22 cellular contexts compared by ENCODE assay signal in genomic region chr2:16125614-16126125, GRCh38.
"Had no signal": no experiment of that assay in that cellular context is flagged by ENCODE, and none has a peak within 500 bp of the region (broad histone marks: within the 10 kb centered on the region; RNA-seq: fewer than 3 reads in every experiment).

No MANE protein-coding gene starts in this region.

- H3K9me3 ChIP-seq: gastrocnemius medialis, neutrophil, sigmoid colon, suprapubic skin had no signal

- H3K4me1 ChIP-seq: gastrocnemius medialis, heart left ventricle, left ventricle myocardium inferior, parathyroid adenoma, sigmoid colon, suprapubic skin had no signal

- H3K27me3 ChIP-seq: brain microvascular endothelial cell, gastrocnemius medialis, neutrophil had no signal

- H3K36me3 ChIP-seq: brain microvascular endothelial cell, gastrocnemius medialis, heart left ventricle, left ventricle myocardium inferior, neutrophil, sigmoid colon, suprapubic skin had no signal

- H2AFZ ChIP-seq: parathyroid adenoma had no signal

- H3K27ac ChIP-seq: brain microvascular endothelial cell, gastrocnemius medialis, heart left ventricle, left ventricle myocardium inferior, neutrophil, parathyroid adenoma, sigmoid colon, suprapubic skin had no signal

- H3K4me3 ChIP-seq: gastrocnemius medialis, heart left ventricle, left ventricle myocardium inferior, sigmoid colon, suprapubic skin had no signal

- ATAC-seq: activated CD8-positive, alpha-beta T cell treated with anti-CD3 and anti-CD28 coated beads, Interleukin-2, amount 10 ng/mL, durations not matched to agents 7 days and 5 days; activated T-cell treated with anti-CD3 and anti-CD28 coated beads, Interleukin-2, amount 50 U/mL, for 4 hours; gastrocnemius medialis; heart left ventricle; naive thymus-derived CD8-positive, alpha-beta T cell; T-cell had no signal

- DNase-seq: activated CD4-positive, alpha-beta T cell treated with anti-CD3 and anti-CD28 coated beads, Interleukin-2, amount 10 ng/mL, durations not matched to agents 7 days and 5 days; activated CD4-positive, CD25-positive, alpha-beta regulatory T cell; activated CD8-positive, alpha-beta memory T cell treated with anti-CD3 and anti-CD28 coated beads, Interleukin-2, amount 50 U/mL, for 4 hours; activated CD8-positive, alpha-beta T cell treated with anti-CD3 and anti-CD28 coated beads, Interleukin-2, amount 10 ng/mL, durations not matched to agents 7 days and 5 days; activated naive CD4-positive, alpha-beta T cell treated with anti-CD3 and anti-CD28 coated beads for 36 hours; activated T-cell treated with anti-CD3 and anti-CD28 coated beads, Interleukin-2, amount 50 U/mL, for 4 hours; aorta; brain microvascular endothelial cell; central memory CD4-positive, alpha-beta T cell; erythroblast; gastrocnemius medialis; heart left ventricle; left ventricle myocardium inferior; mammary epithelial cell; naive thymus-derived CD8-positive, alpha-beta T cell; sigmoid colon; stimulated activated CD4-positive, alpha-beta T cell treated with anti-CD3 and anti-CD28 coated beads, Interleukin-12 subunit alpha, Interleukin-12 subunit beta, amount 100 ng/mL, for 4 hours; stimulated activated CD4-positive, alpha-beta T cell treated with anti-CD3 and anti-CD28 coated beads, Interleukin-2, amount 100 ng/mL, for 24 hours; T-cell had no signal

- H3K9ac ChIP-seq: parathyroid adenoma had no signal
